ENCODE assay signal across 19 cellular contexts in genomic region chr1:29673669-29674624, GRCh38.
DNase-seq lines count a peak whose midpoint lies in the region; ATAC-seq and TF ChIP-seq lines count a peak whose summit lies in the region.
"Had no signal": no experiment of that assay in that cellular context is flagged by ENCODE, and none has a peak within 500 bp of the region (broad histone marks: within the 10 kb centered on the region; RNA-seq: fewer than 3 reads in every experiment).

No MANE protein-coding gene starts in this region.

- WGBS in endodermal cell (ENCODE audit: insufficient coverage in 1 of 2, insufficient read length in 1 of 2), 2 experiments: 77 to 95% methylated on average over 4 to 6 of the region's 6 CpGs

- H3K27ac Mint-ChIP-seq in endodermal cell (no peak overlapping the region), nephron progenitor cell (peak overlapping the region; percentile 28)
- H3K27ac Mint-ChIP-seq: CD14-positive monocyte had no signal

- H3K4me3 Mint-ChIP-seq in endodermal cell: no peak overlapping the region
- no peak overlapping the region for H3K4me3 Mint-ChIP-seq in nephron progenitor cell
- H3K4me3 Mint-ChIP-seq: CD14-positive monocyte had no signal

- no peaks in the 10 kb centered on the region for H3K36me3 ChIP-seq in endodermal cell (ENCODE audit: control insufficient read depth, insufficient read depth, low read length)
- H3K36me3 ChIP-seq: HAP-1, lower lobe of right lung, prostate gland had no signal

- no peaks in the 10 kb centered on the region for H3K4me1 ChIP-seq in endodermal cell (ENCODE audit: control insufficient read depth, insufficient read depth, low read length)
- H3K4me1 ChIP-seq: HAP-1, lower lobe of right lung, prostate gland had no signal

- H3K4me3 ChIP-seq in endodermal cell (ENCODE audit: low read length): no peak overlapping the region
- H3K4me3 ChIP-seq: HAP-1, lower lobe of right lung, prostate gland had no signal

- ATAC-seq in HG02623 (IDR thresholded peaks at IDR 0.05; ENCODE audit: unreplicated experiment): no peak
- ATAC-seq: lower lobe of right lung had no signal

- H3K36me3 Mint-ChIP-seq in endodermal cell (ENCODE audit: low read depth): no peaks in the 10 kb centered on the region
- no peaks in the 10 kb centered on the region for H3K36me3 Mint-ChIP-seq in nephron progenitor cell (ENCODE audit: low read depth)
- H3K36me3 Mint-ChIP-seq: CD14-positive monocyte had no signal

- no peaks in the 10 kb centered on the region for H3K9me3 ChIP-seq in endodermal cell (ENCODE audit: control insufficient read depth, low read length)
- H3K9me3 ChIP-seq: HAP-1, lower lobe of right lung, prostate gland had no signal

- H3K9me3 Mint-ChIP-seq in endodermal cell (no peaks in the 10 kb centered on the region), nephron progenitor cell (no peaks in the 10 kb centered on the region)

- DNase-seq in A172 (ENCODE audit: low spot score) (peak; percentile 20), M059J (ENCODE audit: low read depth) (peak; percentile 40), endodermal cell (peak; percentile 47), nephron progenitor cell (no peak), DMS53 treated with DMSO at 0.1 percent for 48 hours (lab: John Stamatoyannopoulos, UW; ENCODE audit: unreplicated experiment) (no peak), DMS 273 treated with DMSO at 0.1 percent for 48 hours (lab: John Stamatoyannopoulos, UW) (no peak)
- DNase-seq in stimulated activated CD4-positive, alpha-beta T cell treated with anti-CD3 and anti-CD28 coated beads, Interleukin-4, amount 100 ng/mL, for 4 hours: no peak
- DNase-seq: activated gamma-delta T cell treated with Interleukin-2 at 50 U/mL for 16 hours; effector memory CD4-positive, alpha-beta T cell; lower lobe of right lung; MV-4-11; NCI-H2029 treated with DMSO at 0.1 percent for 48 hours; NCI-H446 treated with DMSO at 0.1 percent for 48 hours; RPMI8226; stimulated activated CD4-positive, alpha-beta T cell treated with anti-CD3 and anti-CD28 coated beads, Interleukin-4, amount 100 ng/mL, for 24 hours had no signal

- TF ChIP-seq CTCF in endodermal cell (conservative IDR thresholded peaks at IDR 0.05) (no peak), nephron progenitor cell (IDR thresholded peaks at IDR 0.05) (no peak)

- H3K27me3 Mint-ChIP-seq in endodermal cell (ENCODE audit: insufficient read depth): peaks cover 4% of the 10 kb centered on the region
- peaks cover 4% of the 10 kb centered on the region for H3K27me3 Mint-ChIP-seq in nephron progenitor cell (ENCODE audit: low read depth, poor library complexity)

- no peak overlapping the region for H3K27ac ChIP-seq in endodermal cell (ENCODE audit: low read depth, low read length)
- H3K27ac ChIP-seq: lower lobe of right lung, prostate gland had no signal

- H3K27me3 ChIP-seq in endodermal cell (ENCODE audit: control insufficient read depth, insufficient read depth, low read length, poor library complexity, severe bottlenecking): no peaks in the 10 kb centered on the region

- no peak overlapping the region for H3K9ac ChIP-seq in endodermal cell (ENCODE audit: extremely low read depth, low read length, poor library complexity, severe bottlenecking)

- peaks cover 8% of the 10 kb centered on the region for H3K4me1 Mint-ChIP-seq in endodermal cell
- peaks cover 76% of the 10 kb centered on the region for H3K4me1 Mint-ChIP-seq in nephron progenitor cell
- H3K4me1 Mint-ChIP-seq: CD14-positive monocyte had no signal

Comparison
In these comparisons a context has a peak if more than half of its experiments do, and no peak if none do; other contexts are left out.
1. DNase-seq: peak in A172 (single experiment), M059J (single experiment) and endodermal cell (single experiment); none in nephron progenitor cell (single experiment), DMS53 treated with DMSO at 0.1 percent for 48 hours (single experiment), stimulated activated CD4-positive, alpha-beta T cell treated with anti-CD3 and anti-CD28 coated beads, Interleukin-4, amount 100 ng/mL, for 4 hours (0 of 2) and DMS 273 treated with DMSO at 0.1 percent for 48 hours (single experiment).